In the genomic region with DNA sequence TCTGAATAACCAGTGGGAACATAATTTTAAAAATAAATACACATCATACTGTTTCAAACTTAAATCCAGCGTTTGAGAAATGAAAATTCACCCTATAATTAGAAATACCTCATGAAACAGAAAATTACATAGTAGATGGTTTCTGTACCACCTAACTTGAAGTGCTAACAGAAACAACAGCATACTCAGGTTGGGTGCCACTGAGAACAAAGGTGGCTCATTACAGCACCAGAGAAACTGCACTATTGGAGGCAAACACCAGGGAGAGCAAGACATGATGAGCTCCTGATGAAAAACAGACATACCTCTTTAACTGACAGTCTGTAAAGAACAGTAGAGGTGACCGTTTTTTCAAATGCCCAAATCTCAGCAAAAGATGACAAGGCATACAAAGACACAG, we compare ENCODE assay signal across 29 cellular contexts. TPM values are rescaled to one million over a fixed set of nuclear protein-coding genes. Genes with fewer than 3 reads are reported as not detected.
"Had no signal": no experiment of that assay in that cellular context is flagged by ENCODE, and none has a peak within 500 bp of the region (broad histone marks: within the 10 kb centered on the region; RNA-seq: fewer than 3 reads in every experiment).

No MANE protein-coding gene starts in this region.

- H3K9me3 ChIP-seq: SJSA1 had no signal

- H3K9ac ChIP-seq: KMS-11 had no signal

- H3K27ac Mint-ChIP-seq: IgD-negative memory B cell had no signal

- H3K27ac ChIP-seq: HL-60, KMS-11, SJSA1, SK-N-MC had no signal

- H3K4me2 ChIP-seq: KMS-11 had no signal

- DNase-seq: Kasumi-1; MV-4-11; NCI-H1048; NCI-H1105 treated with DMSO at 0.1 percent for 48 hours; NCI-H1417 treated with DMSO at 0.1 percent for 48 hours; NCI-H146; NCI-H1694 treated with DMSO at 0.1 percent for 48 hours; NCI-H1930; NCI-H2081; NCI-H2107; NCI-H2227 treated with DMSO at 0.1 percent for 48 hours; NCI-H524; NCI-H526 treated with DMSO at 0.1 percent for 48 hours; NCI-H774; NK-92 treated with Interleukin-12 subunit alpha and Interleukin-12 subunit beta, amount 100 ng/mL, for 24 hours; Right ventricle myocardium superior; RPMI8226; SIG-M5 had no signal

- FAIRE-seq: HTR-8/SVneo, K562, RCC 7860 had no signal

- H3K4me3 Mint-ChIP-seq: IgD-negative memory B cell had no signal

- H3K27me3 ChIP-seq: SJSA1 had no signal

- ATAC-seq: K562 had no signal

- H3K4me3 ChIP-seq: K562, SJSA1, SK-N-MC had no signal

- H3K36me3 ChIP-seq: SJSA1 had no signal

RNA-seq across cellular contexts. Expression of gene SULT1C4, which starts 12.6 kb away (rescaled TPM):
- total RNA-seq: M059J; NCI-H460; T-helper 1 cell treated with Interleukin-12 subunit alpha and Interleukin-12 subunit beta and Interleukin-4 antibody, amounts not matched to agents 30 ng/mL and 1 ng/mL, for 36 hours had no signal
- polyA plus RNA-seq: IgD-negative memory B cell had no signal
